Comparison of ENCODE assay signal across 22 cellular contexts in genomic region chr12:19038210-19038609, GRCh38.
"Had no signal": no experiment of that assay in that cellular context is flagged by ENCODE, and none has a peak within 500 bp of the region (broad histone marks: within the 10 kb centered on the region; RNA-seq: fewer than 3 reads in every experiment).

No MANE protein-coding gene starts in this region.

- H3K36me3 Mint-ChIP-seq: activated naive CD4-positive, alpha-beta T cell treated with anti-CD3 and anti-CD28 coated beads, Interleukin-2, amount 50 U/mL, for 72 hours; naive B cell had no signal

- H3K4me3 Mint-ChIP-seq: activated T-helper 1 cell treated with anti-CD3 and anti-CD28 coated beads, Interleukin-12 subunit alpha, Interleukin-12 subunit beta, Interleukin-2, Interleukin-4 antibody, amounts not matched to agents 30 ng/mL and 10 ng/mL and 1 ng/mL, durations not matched to agents 14 hours and 24 hours and 36 hours; naive B cell; T-helper 2 cell treated with Interferon-gamma antibody and Interleukin-4, amounts not matched to agents 5 μg/mL and 100 μg/mL, for 36 hours had no signal

- FAIRE-seq: astrocyte, keratinocyte, TTC549 had no signal

- H3K9me3 Mint-ChIP-seq: activated T-helper 1 cell treated with anti-CD3 and anti-CD28 coated beads, Interleukin-12 subunit alpha, Interleukin-12 subunit beta, Interleukin-2, Interleukin-4 antibody, amounts not matched to agents 30 ng/mL and 10 ng/mL and 1 ng/mL, durations not matched to agents 14 hours and 24 hours and 36 hours had no signal

- ATAC-seq: activated naive CD4-positive, alpha-beta T cell treated with anti-CD3 and anti-CD28 coated beads, Interleukin-2, amount 50 U/mL, for 72 hours; left lobe of liver had no signal

- H3K4me1 Mint-ChIP-seq: naive B cell had no signal

- H3K4me3 ChIP-seq: adrenal gland, cardiac muscle cell, tibial nerve, uterus had no signal

- DNase-seq: activated CD4-positive, alpha-beta T cell treated with anti-CD3 and anti-CD28 coated beads, Interleukin-2, amount 50 U/mL, for 48 hours; activated gamma-delta T cell treated with Interleukin-2 at 50 U/mL for 16 hours; activated T-cell treated with anti-CD3 and anti-CD28 coated beads for 4 hours; adrenal gland; dermis blood vessel endothelial cell; effector memory CD4-positive, alpha-beta T cell; foreskin fibroblast; glutamatergic neuron; naive B cell; posterior cingulate gyrus; stimulated activated naive CD4-positive, alpha-beta T cell treated with Interleukin-2 at 50 U/mL for 16 hours; uterus had no signal

- H3K36me3 ChIP-seq: adrenal gland, cardiac muscle cell, neutrophil, tibial nerve, uterus had no signal

- H3K4me1 ChIP-seq: adrenal gland had no signal

- H3K27me3 Mint-ChIP-seq: naive B cell had no signal

- H3K27ac Mint-ChIP-seq: activated naive CD4-positive, alpha-beta T cell treated with anti-CD3 and anti-CD28 coated beads, Interleukin-2, amount 50 U/mL, for 72 hours; activated T-helper 1 cell treated with anti-CD3 and anti-CD28 coated beads, Interleukin-12 subunit alpha, Interleukin-12 subunit beta, Interleukin-2, Interleukin-4 antibody, amounts not matched to agents 30 ng/mL and 10 ng/mL and 1 ng/mL, durations not matched to agents 14 hours and 24 hours and 36 hours; naive B cell; T-helper 2 cell treated with Interferon-gamma antibody and Interleukin-4, amounts not matched to agents 5 μg/mL and 100 μg/mL, for 36 hours had no signal

- H3K27ac ChIP-seq: adrenal gland, cardiac muscle cell, neutrophil, tibial nerve had no signal

- H3K9me3 ChIP-seq: adrenal gland, neutrophil, uterus had no signal

- H3K27me3 ChIP-seq: adrenal gland, cardiac muscle cell, neutrophil, tibial nerve, uterus had no signal
